Comparison of ENCODE assay signal across 29 cellular contexts in the genomic region with DNA sequence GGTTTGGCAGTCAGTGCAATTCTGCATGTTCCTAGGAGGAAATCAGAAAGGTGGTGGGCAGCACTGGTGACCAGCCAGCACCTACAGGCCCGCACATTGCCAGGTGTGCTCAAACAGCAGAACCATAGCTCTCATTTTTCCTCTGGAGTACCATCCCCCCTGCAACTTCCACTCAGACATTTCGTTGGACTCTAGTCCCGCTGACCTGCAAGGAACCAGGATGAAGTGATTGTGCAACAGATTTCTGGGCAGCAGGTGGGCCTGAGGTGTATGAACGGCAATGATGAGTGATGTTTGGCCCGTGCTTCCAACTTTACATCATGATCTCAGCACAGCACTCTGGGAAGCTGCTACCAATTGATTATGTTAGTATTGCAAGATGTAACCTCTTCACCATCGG.
"Had no signal": no experiment of that assay in that cellular context is flagged by ENCODE, and none has a peak within 500 bp of the region (broad histone marks: within the 10 kb centered on the region; RNA-seq: fewer than 3 reads in every experiment).

No MANE protein-coding gene starts in this region.

- FAIRE-seq: astrocyte, colon, TTC549 had no signal

- DNase-seq: activated CD4-positive, alpha-beta memory T cell treated with anti-CD3 and anti-CD28 coated beads, Interleukin-2, amount 10 ng/mL, durations not matched to agents 7 days and 5 days; activated CD4-positive, alpha-beta T cell treated with anti-CD3 and anti-CD28 coated beads for 1 hour; activated CD4-positive, alpha-beta T cell treated with anti-CD3 and anti-CD28 coated beads for 4 hours; activated CD4-positive, alpha-beta T cell treated with anti-CD3 and anti-CD28 coated beads, Interleukin-2, amount 10 ng/mL, durations not matched to agents 7 days and 5 days; activated CD4-positive, alpha-beta T cell treated with anti-CD3 and anti-CD28 coated beads, Interleukin-2, amount 50 U/mL, for 4 hours; activated effector memory CD4-positive, alpha-beta T cell treated with Interleukin-2 at 50 U/mL for 16 hours; activated gamma-delta T cell treated with Interleukin-2 at 50 U/mL for 16 hours; activated naive CD4-positive, alpha-beta T cell treated with anti-CD3 and anti-CD28 coated beads, Interleukin-2, amount 50 U/mL, for 16 hours; activated naive CD4-positive, alpha-beta T cell treated with Interleukin-2 at 50 U/mL for 16 hours; activated T-cell treated with anti-CD3 and anti-CD28 coated beads, Interleukin-2, amount 50 U/mL, for 4 hours; amniotic stem cell; anterior cingulate cortex; brain microvascular endothelial cell; caudate nucleus; dorsolateral prefrontal cortex; effector memory CD4-positive, alpha-beta T cell; erythroblast; foreskin melanocyte; T-helper 2 cell had no signal

- H3K9me3 Mint-ChIP-seq: activated CD4-positive, alpha-beta memory T cell treated with anti-CD3 and anti-CD28 coated beads, Interleukin-2, amount 10 ng/mL, durations not matched to agents 7 days and 5 days; activated CD4-positive, alpha-beta T cell treated with anti-CD3 and anti-CD28 coated beads, Interleukin-2, amount 10 ng/mL, durations not matched to agents 7 days and 5 days; activated T-cell treated with anti-CD3 and anti-CD28 coated beads, Interleukin-2, amount 50 U/mL, for 4 hours; activated T-helper 17 cell treated with anti-CD3 and anti-CD28 coated beads, Interleukin-2, amount 50 U/mL, for 72 hours; dendritic cell treated with granulocyte-macrophage colony-stimulating factor and Interleukin-4, amounts not matched to agents 40 ng/mL and 50 ng/mL, for 4 days; WTC11 had no signal

- H3K9me3 ChIP-seq: esophagus muscularis mucosa, gastroesophageal sphincter had no signal

- H3K4me3 Mint-ChIP-seq: activated CD4-positive, alpha-beta memory T cell treated with anti-CD3 and anti-CD28 coated beads, Interleukin-2, amount 10 ng/mL, durations not matched to agents 7 days and 5 days; activated CD4-positive, alpha-beta T cell treated with anti-CD3 and anti-CD28 coated beads, Interleukin-2, amount 10 ng/mL, durations not matched to agents 7 days and 5 days; activated naive CD8-positive, alpha-beta T cell; activated T-cell treated with anti-CD3 and anti-CD28 coated beads, Interleukin-2, amount 50 U/mL, for 4 hours; activated T-helper 17 cell treated with anti-CD3 and anti-CD28 coated beads, Interleukin-2, amount 50 U/mL, for 72 hours; dendritic cell treated with granulocyte-macrophage colony-stimulating factor and Interleukin-4, amounts not matched to agents 40 ng/mL and 50 ng/mL, for 4 days; WTC11 had no signal

- H3K36me3 ChIP-seq: brain microvascular endothelial cell, gastroesophageal sphincter had no signal

- H3K27ac Mint-ChIP-seq: activated CD4-positive, alpha-beta memory T cell treated with anti-CD3 and anti-CD28 coated beads, Interleukin-2, amount 10 ng/mL, durations not matched to agents 7 days and 5 days; activated CD4-positive, alpha-beta T cell treated with anti-CD3 and anti-CD28 coated beads, Interleukin-2, amount 10 ng/mL, durations not matched to agents 7 days and 5 days; activated naive CD8-positive, alpha-beta T cell; activated T-helper 17 cell treated with anti-CD3 and anti-CD28 coated beads, Interleukin-2, amount 50 U/mL, for 72 hours; dendritic cell treated with granulocyte-macrophage colony-stimulating factor and Interleukin-4, amounts not matched to agents 40 ng/mL and 50 ng/mL, for 4 days; WTC11 had no signal

- ATAC-seq: activated T-cell treated with anti-CD3 and anti-CD28 coated beads, Interleukin-2, amount 50 U/mL, for 4 hours; activated T-helper 17 cell treated with anti-CD3 and anti-CD28 coated beads, Interleukin-2, amount 50 U/mL, for 72 hours; gastroesophageal sphincter; WTC11 had no signal

- H3K27me3 ChIP-seq: brain microvascular endothelial cell had no signal

- H3K27ac ChIP-seq: brain microvascular endothelial cell, dorsolateral prefrontal cortex, esophagus muscularis mucosa, gastroesophageal sphincter, VCaP had no signal

- H3K36me3 Mint-ChIP-seq: activated naive CD8-positive, alpha-beta T cell; WTC11 had no signal

- H3K4me1 Mint-ChIP-seq: activated CD4-positive, alpha-beta memory T cell treated with anti-CD3 and anti-CD28 coated beads, Interleukin-2, amount 10 ng/mL, durations not matched to agents 7 days and 5 days; activated CD4-positive, alpha-beta T cell treated with anti-CD3 and anti-CD28 coated beads, Interleukin-2, amount 10 ng/mL, durations not matched to agents 7 days and 5 days; activated T-helper 17 cell treated with anti-CD3 and anti-CD28 coated beads, Interleukin-2, amount 50 U/mL, for 72 hours had no signal

- H3K27me3 Mint-ChIP-seq: activated CD4-positive, alpha-beta memory T cell treated with anti-CD3 and anti-CD28 coated beads, Interleukin-2, amount 10 ng/mL, durations not matched to agents 7 days and 5 days; activated CD4-positive, alpha-beta T cell treated with anti-CD3 and anti-CD28 coated beads, Interleukin-2, amount 10 ng/mL, durations not matched to agents 7 days and 5 days had no signal

- H3K4me3 ChIP-seq: dorsolateral prefrontal cortex, esophagus muscularis mucosa, gastroesophageal sphincter had no signal
